Comparison of ENCODE assay signal across 25 cellular contexts in genomic region chr1:240282061-240282830, GRCh38.
DNase-seq lines count a peak whose midpoint lies in the region; FAIRE-seq and TF ChIP-seq lines count a peak whose summit lies in the region.
"Had no signal": no experiment of that assay in that cellular context is flagged by ENCODE, and none has a peak within 500 bp of the region (broad histone marks: within the 10 kb centered on the region; RNA-seq: fewer than 3 reads in every experiment).

No MANE protein-coding gene starts in this region.

- no peak overlapping the region for H3K9ac ChIP-seq in astrocyte (ENCODE audit: low read length)
- H3K9ac ChIP-seq: BLaER1 treated with 17β-estradiol and CSF1 and Interleukin-3, amounts not matched to agents 10 nM and 100 nM had no signal

- TF ChIP-seq EP300 in tibial nerve (IDR thresholded peaks at IDR 0.05), result no peak

- no peaks in the 10 kb centered on the region for H4K20me1 ChIP-seq in astrocyte (ENCODE audit: insufficient read depth, low read length)
- H4K20me1 ChIP-seq: BLaER1 treated with 17β-estradiol and CSF1 and Interleukin-3, amounts not matched to agents 10 nM and 100 nM had no signal

- H3K9me3 Mint-ChIP-seq in astrocyte (ENCODE audit: unreplicated experiment), result no peaks in the 10 kb centered on the region
- H3K9me3 Mint-ChIP-seq: activated CD4-positive, alpha-beta memory T cell treated with anti-CD3 and anti-CD28 coated beads for 36 hours; type B pancreatic cell had no signal

- no peak overlapping the region for H3K4me3 Mint-ChIP-seq in astrocyte (ENCODE audit: unreplicated experiment)
- H3K4me3 Mint-ChIP-seq: activated B cell treated with CpG ODN at 0.5 μM for 24 hours; activated CD4-positive, alpha-beta memory T cell treated with anti-CD3 and anti-CD28 coated beads for 36 hours; brain; naive B cell; stimulated activated naive CD8-positive, alpha-beta T cell treated with anti-CD3 and anti-CD28 coated beads, Interleukin-15, Interleukin-2, amounts not matched to agents 100 ng/mL and 50 ng/mL, for 24 hours; type B pancreatic cell had no signal

- 85 to 90% methylated on average over 7 of the region's 7 CpGs for WGBS in tibial nerve, 2 donors

- peaks cover 1% of the 10 kb centered on the region for H3K4me1 Mint-ChIP-seq in astrocyte (ENCODE audit: low read depth, unreplicated experiment)
- H3K4me1 Mint-ChIP-seq: activated B cell treated with CpG ODN at 0.5 μM for 24 hours, brain, naive B cell had no signal

- no peak overlapping the region for H3K4me2 ChIP-seq in astrocyte (ENCODE audit: low read length)
- H3K4me2 ChIP-seq: A549; BLaER1 treated with 17β-estradiol and CSF1 and Interleukin-3, amounts not matched to agents 10 nM and 100 nM had no signal

- H3K27ac ChIP-seq in astrocyte (ENCODE audit: low read depth, low read length) (no peak overlapping the region), tibial nerve (no peak overlapping the region)
- H3K27ac ChIP-seq: A549; BLaER1 treated with 17β-estradiol and CSF1 and Interleukin-3, amounts not matched to agents 10 nM and 100 nM; esophagus muscularis mucosa had no signal

- no peak overlapping the region for H2AFZ ChIP-seq in astrocyte (ENCODE audit: low read depth, low read length)

- no peaks in the 10 kb centered on the region for H3K9me3 ChIP-seq in astrocyte (ENCODE audit: insufficient read depth, low read depth, low read length)
- peaks cover 0 to 5% (median 0%) of the 10 kb centered on the region in 4 donors for H3K9me3 ChIP-seq in tibial nerve
- H3K9me3 ChIP-seq: A549; BLaER1 treated with 17β-estradiol and CSF1 and Interleukin-3, amounts not matched to agents 10 nM and 100 nM; esophagus muscularis mucosa had no signal

- no peaks in the 10 kb centered on the region for H3K27me3 Mint-ChIP-seq in astrocyte (ENCODE audit: low read depth, unreplicated experiment)
- H3K27me3 Mint-ChIP-seq: activated B cell treated with CpG ODN at 0.5 μM for 24 hours; activated CD4-positive, alpha-beta memory T cell treated with anti-CD3 and anti-CD28 coated beads for 36 hours; brain; naive B cell; stimulated activated naive CD8-positive, alpha-beta T cell treated with anti-CD3 and anti-CD28 coated beads, Interleukin-15, Interleukin-2, amounts not matched to agents 100 ng/mL and 50 ng/mL, for 24 hours; type B pancreatic cell had no signal

- no peak for TF ChIP-seq POLR2A in tibial nerve (IDR thresholded peaks at IDR 0.05)

- H3K27me3 ChIP-seq in astrocyte (ENCODE audit: insufficient read depth, low read length) (no peaks in the 10 kb centered on the region), tibial nerve (no peaks in the 10 kb centered on the region)
- H3K27me3 ChIP-seq: BLaER1 treated with 17β-estradiol and CSF1 and Interleukin-3, amounts not matched to agents 10 nM and 100 nM; esophagus muscularis mucosa had no signal

- H3K27ac Mint-ChIP-seq in astrocyte (ENCODE audit: unreplicated experiment), result no peak overlapping the region
- H3K27ac Mint-ChIP-seq: activated B cell treated with CpG ODN at 0.5 μM for 24 hours; activated CD4-positive, alpha-beta memory T cell treated with anti-CD3 and anti-CD28 coated beads for 36 hours; brain; naive B cell; stimulated activated naive CD8-positive, alpha-beta T cell treated with anti-CD3 and anti-CD28 coated beads, Interleukin-15, Interleukin-2, amounts not matched to agents 100 ng/mL and 50 ng/mL, for 24 hours; type B pancreatic cell had no signal

- DNase-seq in AG10803 (ENCODE audit: low read depth) (peak; percentile 60), HCEC 1CT (peak; percentile 27), astrocyte (ENCODE audit: low read depth) (no peak), myocyte (ENCODE audit: low read depth) (peak; percentile 32), DMS 273 (lab: John Stamatoyannopoulos, UW; ENCODE audit: unreplicated experiment) (no peak), tibial nerve (ENCODE audit: low spot score in 2 of 2) (no peak), cerebellum (ENCODE audit: low spot score) (no peak)
- DNase-seq in activated CD4-positive, alpha-beta T cell treated with anti-CD3 and anti-CD28 coated beads, Interleukin-2, amount 50 U/mL, for 48 hours, result no peak
- DNase-seq: activated B cell treated with CpG ODN at 0.5 μM for 24 hours; activated CD4-positive, alpha-beta memory T cell treated with anti-CD3 and anti-CD28 coated beads for 36 hours; activated effector memory CD4-positive, alpha-beta T cell treated with anti-CD3 and anti-CD28 coated beads, Interleukin-2, amount 50 U/mL, for 16 hours; effector memory CD4-positive, alpha-beta T cell; GOT3; kidney; naive B cell; NCI-H1105; NCI-H2081; nucleus accumbens; stimulated activated CD4-positive, alpha-beta T cell treated with anti-CD3 and anti-CD28 coated beads, Interleukin-4, amount 100 ng/mL, for 24 hours had no signal

- TF ChIP-seq CTCF in AG10803 (conservative IDR thresholded peaks at IDR 0.05; ENCODE audit: low read length), result no peak
- TF ChIP-seq CTCF in astrocyte (IDR thresholded peaks at IDR 0.05; ENCODE audit: insufficient read depth, low read depth, low read length), result no peak
- no peak for TF ChIP-seq CTCF in tibial nerve (IDR thresholded peaks at IDR 0.05)

- H3K4me1 ChIP-seq in astrocyte (ENCODE audit: insufficient read depth, low read length) (no peaks in the 10 kb centered on the region), tibial nerve (no peaks in the 10 kb centered on the region)
- H3K4me1 ChIP-seq: BLaER1 treated with 17β-estradiol and CSF1 and Interleukin-3, amounts not matched to agents 10 nM and 100 nM had no signal

- H3K36me3 ChIP-seq in astrocyte (ENCODE audit: insufficient read depth, low read length), result no peaks in the 10 kb centered on the region
- peaks cover 0 to 5% (median 0%) of the 10 kb centered on the region in 3 donors for H3K36me3 ChIP-seq in tibial nerve
- H3K36me3 ChIP-seq: BLaER1 treated with 17β-estradiol and CSF1 and Interleukin-3, amounts not matched to agents 10 nM and 100 nM; esophagus muscularis mucosa had no signal

- peak; percentile 39 for FAIRE-seq in astrocyte (lab: Jason Lieb, UNC)
- FAIRE-seq: A549, kidney had no signal

- no peaks in the 10 kb centered on the region for H3K79me2 ChIP-seq in astrocyte (ENCODE audit: insufficient read depth, low read length)

- no peaks in the 10 kb centered on the region for H3K36me3 Mint-ChIP-seq in astrocyte (ENCODE audit: low read depth, unreplicated experiment)
- H3K36me3 Mint-ChIP-seq: activated CD4-positive, alpha-beta memory T cell treated with anti-CD3 and anti-CD28 coated beads for 36 hours; naive B cell; type B pancreatic cell had no signal

- H3K4me3 ChIP-seq in AG10803 (ENCODE audit: low read length) (no peak overlapping the region), astrocyte (ENCODE audit: insufficient read depth, low read depth, low read length) (no peak overlapping the region), tibial nerve (no peak overlapping the region)
- H3K4me3 ChIP-seq: A549; BLaER1 treated with 17β-estradiol and CSF1 and Interleukin-3, amounts not matched to agents 10 nM and 100 nM; esophagus muscularis mucosa had no signal

Comparison
In these comparisons a context has a peak if more than half of its experiments do, and no peak if none do; other contexts are left out.
1. DNase-seq: peak in AG10803 (single experiment), HCEC 1CT (single experiment) and myocyte (single experiment); none in astrocyte (single experiment), DMS 273 (single experiment), tibial nerve (0 of 2), cerebellum (single experiment) and activated CD4-positive, alpha-beta T cell treated with anti-CD3 and anti-CD28 coated beads, Interleukin-2, amount 50 U/mL, for 48 hours (0 of 2).